Comparison of ENCODE assay signal across 8 cellular contexts in genomic region chr20:36202891-36203338, GRCh38. TPM values are rescaled to one million over a fixed set of nuclear protein-coding genes. Genes with fewer than 3 reads are reported as not detected.
A peak's percentile ranks its signal among the peaks of the same experiment; 100 is the strongest.
DNase-seq lines count a peak whose midpoint lies in the region; ATAC-seq and TF ChIP-seq lines count a peak whose summit lies in the region.

No MANE protein-coding gene starts in this region.

- H3K4me3 ChIP-seq in PC-9, result no peak overlapping the region
- no peak overlapping the region for H3K4me3 ChIP-seq in neural progenitor cell

- no peaks in the 10 kb centered on the region for H3F3A ChIP-seq in PC-9 (ENCODE audit: insufficient read depth, low read depth)
- H3F3A ChIP-seq in neural progenitor cell (ENCODE audit: low read depth), result no peaks in the 10 kb centered on the region

- peaks cover 6% of the 10 kb centered on the region for H3K36me3 Mint-ChIP-seq in neural progenitor cell

- H4K20me1 ChIP-seq in PC-9 (ENCODE audit: insufficient read depth) (no peaks in the 10 kb centered on the region), neural progenitor cell (ENCODE audit: low read depth) (no peaks in the 10 kb centered on the region)

- TF ChIP-seq CTCF in PC-9 (conservative IDR thresholded peaks at IDR 0.05), result peak; percentile 96
- TF ChIP-seq CTCF in neural progenitor cell (IDR thresholded peaks at IDR 0.05), result peak; percentile 97

- no peak overlapping the region for H3K9ac ChIP-seq in neural progenitor cell

- no peak for ATAC-seq in GM18873 (IDR thresholded peaks at IDR 0.05; ENCODE audit: low FRiP score, unreplicated experiment)

- no peak overlapping the region for H3K4me3 Mint-ChIP-seq in neural progenitor cell

- H3K9me2 ChIP-seq in PC-9 (ENCODE audit: insufficient read depth), result no peaks in the 10 kb centered on the region

- H2AFZ ChIP-seq in PC-9 (no peak overlapping the region), neural progenitor cell (replicated peaks) (no peak overlapping the region)

- H3K4me2 ChIP-seq in PC-9 (no peak overlapping the region), neural progenitor cell (no peak overlapping the region)

- no TSS peak for BruUV-seq in PC-9 (replicated peaks; lab: Mats Ljungman, UMichigan)

- H3K27me3 Mint-ChIP-seq in neural progenitor cell (ENCODE audit: insufficient read depth, low read depth), result peaks cover 3% of the 10 kb centered on the region

- H3K27me3 ChIP-seq in PC-9 (ENCODE audit: insufficient read depth, low read depth) (no peaks in the 10 kb centered on the region), neural progenitor cell (no peaks in the 10 kb centered on the region)

- CTCF ChIA-PET in PC-9 (lab: Charles Lee), result interaction anchor here (0.6 to 1.7 kb wide), 14 partner anchors 10 to 721 kb away, joined by 3 to 17 read pairs (median 4); no protein-coding TSS in a partner anchor

- POLR2A ChIA-PET in PC-9 (lab: Charles Lee; ENCODE audit: unreplicated experiment), result no interaction called here

- no peaks in the 10 kb centered on the region for H3K9me3 Mint-ChIP-seq in neural progenitor cell

- intact Hi-C loops in PC-9 (cut with micrococcal nuclease; ENCODE audit: unreplicated experiment), result no loop called here

- DNase-seq in COLO829 (ENCODE audit: low spot score), result peak; percentile 87
- DNase-seq in HUDEP-2 (lab: John Stamatoyannopoulos, UW; ENCODE audit: unreplicated experiment in 76 of 76), result peak in 52 of 76 experiments; percentile 7 to 68 (median 38)
- DNase-seq in PC-9, result peak in 1 of 2 experiments; percentile 66
- peak; percentile 84 to 86 for DNase-seq in activated T-cell treated with anti-CD3 and anti-CD28 coated beads, Interleukin-2, amount 50 U/mL, for 48 hours
- DNase-seq in fibroblast of peridontal ligament (ENCODE audit: extremely low read depth), result peak; percentile 18
- peak; percentile 78 for DNase-seq in neural progenitor cell (ENCODE audit: low spot score)
- peak in 46 of 49 donors; percentile 8 to 82 (median 57) for DNase-seq in substantia nigra (lab: John Stamatoyannopoulos, UW)

- H3K4me1 ChIP-seq in PC-9 (replicated peaks; ENCODE audit: insufficient read depth) (no peaks in the 10 kb centered on the region), neural progenitor cell (no peaks in the 10 kb centered on the region)

- H3K9me3 ChIP-seq in PC-9 (ENCODE audit: insufficient read depth, low read depth) (no peaks in the 10 kb centered on the region), neural progenitor cell (ENCODE audit: low read depth) (no peaks in the 10 kb centered on the region)

- no peaks in the 10 kb centered on the region for H3K79me2 ChIP-seq in PC-9 (ENCODE audit: low read depth)
- H3K79me2 ChIP-seq in neural progenitor cell (ENCODE audit: low read depth), result no peaks in the 10 kb centered on the region

- H3K36me3 ChIP-seq in PC-9 (ENCODE audit: low read depth) (no peaks in the 10 kb centered on the region), neural progenitor cell (no peaks in the 10 kb centered on the region)

- H3K4me1 Mint-ChIP-seq in neural progenitor cell, result peaks cover 6% of the 10 kb centered on the region

- no peak overlapping the region for H3K27ac Mint-ChIP-seq in neural progenitor cell

- no peak overlapping the region for H3K27ac ChIP-seq in PC-9
- no peak overlapping the region for H3K27ac ChIP-seq in neural progenitor cell
- peak overlapping the region; percentile 46 for H3K27ac ChIP-seq in substantia nigra (ENCODE audit: low read depth, low read length, poor library complexity, severe bottlenecking)

RNA-seq across cellular contexts. Expression of gene AAR2, which starts 33.4 kb away (rescaled TPM):
- 19.4 and 25.7 TPM in 2 replicates for total RNA-seq in PC-9 (2021)
- total RNA-seq in neural progenitor cell (ENCODE audit: low replicate concordance), result 19.7 and 26.6 TPM in 2 replicates

RNA-seq across cellular contexts. Expression of gene EPB41L1, which starts 48.4 kb away (rescaled TPM):
- total RNA-seq in PC-9 (2021) (134 and 141 TPM in 2 replicates), neural progenitor cell (ENCODE audit: low replicate concordance) (32.7 and 35.8 TPM in 2 replicates)
